In the genomic region with DNA sequence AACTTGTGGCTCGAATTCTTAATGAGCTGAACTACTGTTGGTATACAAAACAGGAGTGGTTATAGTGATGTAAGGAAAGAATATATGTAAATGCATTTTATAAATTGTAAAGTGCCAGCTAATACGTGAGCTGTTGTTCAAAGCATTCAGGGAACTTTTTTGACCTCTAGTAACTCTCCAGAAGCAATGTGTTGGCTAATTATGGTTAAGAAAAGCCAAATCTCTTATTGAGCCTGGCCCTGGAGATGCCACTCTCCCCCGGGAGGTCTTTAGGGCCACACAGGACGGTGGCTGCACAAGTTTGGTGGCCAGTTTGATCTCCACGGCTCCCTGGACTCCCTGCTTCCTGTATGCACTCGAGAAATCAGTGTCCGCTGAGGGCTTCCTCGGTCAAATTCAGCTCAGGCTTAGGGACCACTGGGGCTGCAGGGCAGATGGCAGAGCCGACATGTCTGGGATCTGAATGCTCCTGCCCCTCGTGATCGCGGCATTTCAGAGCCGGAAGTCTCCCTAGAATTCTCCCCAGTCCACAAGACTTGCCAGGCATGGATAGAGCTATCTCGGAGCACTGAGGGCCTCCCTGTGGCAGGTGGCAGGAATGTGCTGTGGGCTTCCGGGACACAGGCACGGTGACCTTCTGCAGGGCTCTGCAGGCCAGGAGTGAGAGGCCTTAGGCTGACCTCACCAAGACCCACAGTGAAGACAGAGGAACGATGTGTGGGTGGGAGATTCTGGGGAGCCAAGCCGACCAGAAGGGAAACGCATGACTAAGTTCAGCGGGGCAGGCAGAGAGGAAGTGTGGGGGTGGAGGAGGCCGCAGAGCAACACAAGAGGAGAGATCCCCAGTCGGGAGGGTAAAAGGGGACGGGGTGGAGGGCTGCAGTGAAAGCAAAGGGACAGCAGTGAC, we compare ENCODE assay signal across 8 cellular contexts. TPM values are rescaled to one million over a fixed set of nuclear protein-coding genes. Genes with fewer than 3 reads are reported as not detected.
DNase-seq lines count a peak whose midpoint lies in the region; ATAC-seq and TF ChIP-seq lines count a peak whose summit lies in the region.

No MANE protein-coding gene starts in this region.

- peaks cover 21% of the 10 kb centered on the region for H3K4me1 Mint-ChIP-seq in activated T-cell treated with anti-CD3 and anti-CD28 coated beads, Interleukin-2, amount 50 U/mL, for 72 hours (ENCODE audit: low read depth)

- H3K4me3 Mint-ChIP-seq in activated T-cell treated with anti-CD3 and anti-CD28 coated beads, Interleukin-2, amount 50 U/mL, for 72 hours = peak overlapping the region; percentile 71 to 72

- TF ChIP-seq RAD21 in Ishikawa (IDR thresholded peaks at IDR 0.05; ENCODE audit: low read depth) = peak; percentile 36; the same call in 1 of the 2 replicates

- ATAC-seq in activated T-cell treated with anti-CD3 and anti-CD28 coated beads, Interleukin-2, amount 50 U/mL, for 72 hours (replicated peaks in 1 of 2) = peak; percentile 95

- no peaks in the 10 kb centered on the region for H3K27me3 Mint-ChIP-seq in activated T-cell treated with anti-CD3 and anti-CD28 coated beads, Interleukin-2, amount 50 U/mL, for 72 hours (ENCODE audit: low read depth)

- H3K36me3 Mint-ChIP-seq in activated T-cell treated with anti-CD3 and anti-CD28 coated beads, Interleukin-2, amount 50 U/mL, for 72 hours (ENCODE audit: insufficient read depth in 2 of 2) = peaks cover 0 to 2% of the 10 kb centered on the region in 2 donors

- peak overlapping the region; percentile 69 for H3K27ac Mint-ChIP-seq in activated T-cell treated with anti-CD3 and anti-CD28 coated beads, Interleukin-2, amount 50 U/mL, for 72 hours

- DNase-seq in COLO829 (ENCODE audit: low spot score) (peak; percentile 51), hepatic stellate cell (ENCODE audit: low spot score) (peak; percentile 60), SHP77 treated with DMSO at 0.1 percent for 48 hours (lab: John Stamatoyannopoulos, UW) (no peak), NCI-H146 treated with DMSO at 0.1 percent for 48 hours (lab: John Stamatoyannopoulos, UW; ENCODE audit: unreplicated experiment) (no peak), occipital lobe (lab: John Stamatoyannopoulos, UW) (no peak)
- DNase-seq in activated T-cell treated with anti-CD3 and anti-CD28 coated beads, Interleukin-2, amount 50 U/mL, for 72 hours = peak; percentile 63 to 73
- DNase-seq in stimulated activated CD4-positive, alpha-beta T cell treated with anti-CD3 and anti-CD28 coated beads, Interleukin-2, amount 100 ng/mL, for 4 hours (ENCODE audit: low read depth) = peak; percentile 19

- no peak for TF ChIP-seq EP300 in Ishikawa (IDR thresholded peaks at IDR 0.05; ENCODE audit: borderline replicate concordance)

- no peaks in the 10 kb centered on the region for H3K9me3 Mint-ChIP-seq in activated T-cell treated with anti-CD3 and anti-CD28 coated beads, Interleukin-2, amount 50 U/mL, for 72 hours

TF ChIP-seq in Ishikawa, 13 proteins besides CTCF, POLR2A, EP300 and RAD21:
- TF ChIP-seq TEAD4 (IDR thresholded peaks at IDR 0.05) (0 out of 2 replicates have a peak, but pooled peaks have one; percentile 14), EGR1 (IDR thresholded peaks at IDR 0.05) (peak; percentile 84), CREB1 (IDR thresholded peaks at IDR 0.05; ENCODE audit: low read depth) (no peak)
- TF ChIP-seq, protein P1, sequence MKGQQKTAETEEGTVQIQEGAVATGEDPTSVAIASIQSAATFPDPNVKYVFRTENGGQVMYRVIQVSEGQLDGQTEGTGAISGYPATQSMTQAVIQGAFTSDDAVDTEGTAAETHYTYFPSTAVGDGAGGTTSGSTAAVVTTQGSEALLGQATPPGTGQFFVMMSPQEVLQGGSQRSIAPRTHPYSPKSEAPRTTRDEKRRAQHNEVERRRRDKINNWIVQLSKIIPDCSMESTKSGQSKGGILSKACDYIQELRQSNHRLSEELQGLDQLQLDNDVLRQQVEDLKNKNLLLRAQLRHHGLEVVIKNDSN (IDR thresholded peaks at IDR 0.05) = no peak

RNA-seq across cellular contexts. Expression of a gene that starts 18.6 kb away (rescaled TPM):
- total RNA-seq in activated T-cell treated with anti-CD3 and anti-CD28 coated beads, Interleukin-2, amount 50 U/mL, for 72 hours = under 1 TPM; 0.70 to 0.81 TPM
- total RNA-seq in occipital lobe = 13.9 TPM

Comparison
In these comparisons a context has a peak if more than half of its experiments do, and no peak if none do; other contexts are left out.
1. DNase-seq: peak in COLO829 (single experiment), activated T-cell treated with anti-CD3 and anti-CD28 coated beads, Interleukin-2, amount 50 U/mL, for 72 hours (2 of 2), hepatic stellate cell (single experiment) and stimulated activated CD4-positive, alpha-beta T cell treated with anti-CD3 and anti-CD28 coated beads, Interleukin-2, amount 100 ng/mL, for 4 hours (single experiment); none in SHP77 treated with DMSO at 0.1 percent for 48 hours (single experiment), NCI-H146 treated with DMSO at 0.1 percent for 48 hours (single experiment) and occipital lobe (single experiment).